Comparison of ENCODE assay signal across 21 cellular contexts in genomic region chr7:128268233-128268632, GRCh38. TPM values are rescaled to one million over a fixed set of nuclear protein-coding genes. Genes with fewer than 3 reads are reported as not detected.
DNase-seq lines count a peak whose midpoint lies in the region; FAIRE-seq and TF ChIP-seq lines count a peak whose summit lies in the region.
"Had no signal": no experiment of that assay in that cellular context is flagged by ENCODE, and none has a peak within 500 bp of the region (broad histone marks: within the 10 kb centered on the region; RNA-seq: fewer than 3 reads in every experiment).

No MANE protein-coding gene starts in this region.

- no peaks in the 10 kb centered on the region for H3K36me3 Mint-ChIP-seq in brain

- peak overlapping the region in 1 of 5 experiments; percentile 75 for H3K4me3 Mint-ChIP-seq in brain
- H3K4me3 Mint-ChIP-seq: CD8-positive, alpha-beta memory T cell had no signal

- H3K9ac ChIP-seq in iPS-20b (ENCODE audit: low read depth, low read length), result peak overlapping the region; percentile 63; the same call in 1 of the 2 replicates

- intact Hi-C loops in posterior vena cava (cut with DNase I), result no loop called here

- H3K4me1 ChIP-seq in iPS-20b (ENCODE audit: insufficient read depth, low read length), result peaks cover 33% of the 10 kb centered on the region

- no peak for FAIRE-seq in H54 (lab: Jason Lieb, UNC)
- FAIRE-seq: HTR-8/SVneo had no signal

- DNase-seq in NCI-H82 (lab: John Stamatoyannopoulos, UW), result peak; percentile 90
- peak; percentile 31 for DNase-seq in posterior vena cava (ENCODE audit: low spot score)
- DNase-seq in amniotic stem cell (lab: John Stamatoyannopoulos, UW), result no peak
- no peak for DNase-seq in H54 (ENCODE audit: insufficient read length, low spot score)
- no peak for DNase-seq in NCI-H1436 (lab: John Stamatoyannopoulos, UW)
- DNase-seq: ACHN; CD8-positive, alpha-beta memory T cell; DMS79 treated with DMSO at 0.1 percent for 48 hours; H9; IMR-90; NCI-H1417 treated with DMSO at 0.1 percent for 48 hours; NCI-H2029; NCI-H748 treated with DMSO at 0.1 percent for 48 hours; OCI-M1; SHP77; SK-N-SH had no signal

- H3K27ac Mint-ChIP-seq in brain, result peak overlapping the region in 3 of 5 experiments; percentile 39 to 98 (median 74)

- no peaks in the 10 kb centered on the region for H3K9me3 ChIP-seq in iPS-20b (ENCODE audit: insufficient read depth, low read depth, low read length)
- H3K9me3 ChIP-seq: SK-N-SH had no signal

- H3K4me3 ChIP-seq in iPS-20b (ENCODE audit: low read length), result no peak overlapping the region

- TF ChIP-seq CTCF in brain (conservative IDR thresholded peaks at IDR 0.05), result no peak

- H3K36me3 ChIP-seq in iPS-20b (ENCODE audit: insufficient read depth, low read depth, low read length), result no peaks in the 10 kb centered on the region

- H3K27me3 ChIP-seq in iPS-20b (ENCODE audit: insufficient read depth, low read length), result no peaks in the 10 kb centered on the region

- peaks cover 0 to 12% (median 0%) of the 10 kb centered on the region in 5 experiments for H3K9me3 Mint-ChIP-seq in brain
- H3K9me3 Mint-ChIP-seq: CD8-positive, alpha-beta memory T cell; H9 had no signal

- no peaks in the 10 kb centered on the region for H3K27me3 Mint-ChIP-seq in brain

- no peak for TF ChIP-seq POLR2A in H54 (IDR thresholded peaks at IDR 0.05; ENCODE audit: low read depth, low read length)

- H3K27ac ChIP-seq in iPS-20b (ENCODE audit: low read length), result no peak overlapping the region

- H3K4me1 Mint-ChIP-seq in brain, result peaks cover 42% of the 10 kb centered on the region

RNA-seq across cellular contexts. Expression of gene LEP, which starts 27.2 kb away (rescaled TPM):
- not detected for polyA plus RNA-seq in brain (ENCODE audit: insufficient read depth, low read depth, low replicate concordance)
- total RNA-seq in posterior vena cava, result 1 to 10 TPM; 1.5 to 5.2 TPM
- total RNA-seq: CD8-positive, alpha-beta memory T cell; H9; IMR-90; M059J; NCI-H460 had no signal
- polyA plus RNA-seq: CD8-positive, alpha-beta memory T cell; IMR-90; SK-N-SH had no signal

Comparison
In these comparisons a context has a peak if more than half of its experiments do, and no peak if none do; other contexts are left out.
1. DNase-seq: peak in NCI-H82 (single experiment) and posterior vena cava (single experiment); none in amniotic stem cell (single experiment), H54 (single experiment) and NCI-H1436 (single experiment).